Comparison of ENCODE assay signal across 22 cellular contexts in the genomic region with DNA sequence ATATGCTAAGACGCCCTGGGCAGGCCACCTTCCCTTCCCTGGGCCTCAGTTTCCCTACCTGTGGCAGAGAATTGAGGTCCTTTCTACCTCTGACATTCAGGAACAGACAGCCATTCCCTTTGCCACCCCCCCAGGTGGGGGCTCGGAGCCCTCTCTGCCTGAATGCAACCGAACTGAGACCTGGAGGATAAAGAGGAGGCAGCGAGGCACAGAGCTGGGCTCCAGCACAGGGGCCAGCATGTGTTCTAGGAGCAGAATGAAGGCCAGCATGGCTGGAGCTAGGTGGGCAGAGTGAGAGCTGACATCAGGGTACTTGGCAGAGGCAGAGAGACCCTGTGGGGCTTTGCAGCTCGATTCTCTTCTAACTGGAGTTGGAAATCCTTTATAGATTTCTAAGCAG. TPM values are rescaled to one million over a fixed set of nuclear protein-coding genes. Genes with fewer than 3 reads are reported as not detected.
DNase-seq lines count a peak whose midpoint lies in the region; ATAC-seq and TF ChIP-seq lines count a peak whose summit lies in the region.
"Had no signal": no experiment of that assay in that cellular context is flagged by ENCODE, and none has a peak within 500 bp of the region (broad histone marks: within the 10 kb centered on the region; RNA-seq: fewer than 3 reads in every experiment).

No MANE protein-coding gene starts in this region.

- peaks cover 24% of the 10 kb centered on the region for H3K36me3 Mint-ChIP-seq in activated naive CD4-positive, alpha-beta T cell treated with anti-CD3 and anti-CD28 coated beads for 36 hours (ENCODE audit: low read depth)
- peaks cover 21% of the 10 kb centered on the region for H3K36me3 Mint-ChIP-seq in activated naive CD4-positive, alpha-beta T cell treated with anti-CD3 and anti-CD28 coated beads, Interleukin-2, amount 10 ng/mL, durations not matched to agents 7 days and 5 days
- H3K36me3 Mint-ChIP-seq in naive B cell: peaks cover 7 to 9% of the 10 kb centered on the region in 2 donors
- peaks cover 10% of the 10 kb centered on the region for H3K36me3 Mint-ChIP-seq in natural killer cell treated with Interleukin-12 subunit alpha and Interleukin-12 subunit beta and Interleukin-15 and Interleukin-18, amount 100 ng/mL, for 72 hours

- no peak for TF ChIP-seq CTCF in VCaP (conservative IDR thresholded peaks at IDR 0.05)

- peaks cover 16% of the 10 kb centered on the region for H3K9me3 Mint-ChIP-seq in activated naive CD4-positive, alpha-beta T cell treated with anti-CD3 and anti-CD28 coated beads for 36 hours
- peaks cover 20% of the 10 kb centered on the region for H3K9me3 Mint-ChIP-seq in activated naive CD4-positive, alpha-beta T cell treated with anti-CD3 and anti-CD28 coated beads, Interleukin-2, amount 10 ng/mL, durations not matched to agents 7 days and 5 days
- peaks cover 3 to 22% (median 11%) of the 10 kb centered on the region in 7 donors for H3K9me3 Mint-ChIP-seq in naive B cell
- H3K9me3 Mint-ChIP-seq in natural killer cell treated with Interleukin-12 subunit alpha and Interleukin-12 subunit beta and Interleukin-15 and Interleukin-18, amount 100 ng/mL, for 72 hours: no peaks in the 10 kb centered on the region

- CTCF ChIA-PET in activated naive CD4-positive, alpha-beta T cell treated with anti-CD3 and anti-CD28 coated beads for 36 hours (lab: Charles Lee): interaction anchor here (0.8 to 2.1 kb wide), 7 partner anchors 11 to 121 kb away, joined by 3 to 8 read pairs (median 6); no protein-coding TSS in a partner anchor
- CTCF ChIA-PET in activated naive CD4-positive, alpha-beta T cell treated with anti-CD3 and anti-CD28 coated beads, Interleukin-2, amount 10 ng/mL, durations not matched to agents 7 days and 5 days (lab: Charles Lee): interaction anchor here (0.7 to 13.2 kb wide), 4 partner anchors 14 to 122 kb away, joined by 4 to 202 read pairs (median 17); no protein-coding TSS in a partner anchor

- intact Hi-C loops in activated naive CD4-positive, alpha-beta T cell treated with anti-CD3 and anti-CD28 coated beads for 36 hours (cut with micrococcal nuclease): loop anchor here (10.0 kb wide), 1 partner anchor 1125 kb away; no protein-coding TSS in a partner anchor

- H3K4me3 Mint-ChIP-seq in activated naive CD4-positive, alpha-beta T cell treated with anti-CD3 and anti-CD28 coated beads for 36 hours: no peak overlapping the region
- H3K4me3 Mint-ChIP-seq in activated naive CD4-positive, alpha-beta T cell treated with anti-CD3 and anti-CD28 coated beads, Interleukin-2, amount 10 ng/mL, durations not matched to agents 7 days and 5 days: no peak overlapping the region
- H3K4me3 Mint-ChIP-seq in naive B cell: peak overlapping the region in 1 of 8 donors; percentile 10
- H3K4me3 Mint-ChIP-seq in natural killer cell treated with Interleukin-12 subunit alpha and Interleukin-12 subunit beta and Interleukin-15 and Interleukin-18, amount 100 ng/mL, for 72 hours: no peak overlapping the region

- H3K27me3 Mint-ChIP-seq in activated naive CD4-positive, alpha-beta T cell treated with anti-CD3 and anti-CD28 coated beads for 36 hours (ENCODE audit: low read depth): no peaks in the 10 kb centered on the region
- H3K27me3 Mint-ChIP-seq in activated naive CD4-positive, alpha-beta T cell treated with anti-CD3 and anti-CD28 coated beads, Interleukin-2, amount 10 ng/mL, durations not matched to agents 7 days and 5 days: peaks cover 3% of the 10 kb centered on the region
- no peaks in the 10 kb centered on the region for H3K27me3 Mint-ChIP-seq in naive B cell
- no peaks in the 10 kb centered on the region for H3K27me3 Mint-ChIP-seq in natural killer cell treated with Interleukin-12 subunit alpha and Interleukin-12 subunit beta and Interleukin-15 and Interleukin-18, amount 100 ng/mL, for 72 hours

- peak; percentile 3 for DNase-seq in activated naive CD4-positive, alpha-beta T cell treated with anti-CD3 and anti-CD28 coated beads for 36 hours
- DNase-seq in activated naive CD4-positive, alpha-beta T cell treated with anti-CD3 and anti-CD28 coated beads, Interleukin-2, amount 10 ng/mL, durations not matched to agents 7 days and 5 days: no peak
- DNase-seq in naive B cell: no peak
- no peak for DNase-seq in natural killer cell treated with Interleukin-12 subunit alpha and Interleukin-12 subunit beta and Interleukin-15 and Interleukin-18, amount 100 ng/mL, for 72 hours (ENCODE audit: low spot score)
- DNase-seq: Caco-2, DND-41, GM23248, MM.1S, NCI-H1048, NCI-H1417 treated with DMSO at 0.1 percent for 48 hours, NCI-H187, NCI-H2107, NCI-H748 treated with DMSO at 0.1 percent for 48 hours, Right ventricle myocardium superior had no signal

- H3K27ac Mint-ChIP-seq in activated naive CD4-positive, alpha-beta T cell treated with anti-CD3 and anti-CD28 coated beads for 36 hours: no peak overlapping the region
- H3K27ac Mint-ChIP-seq in activated naive CD4-positive, alpha-beta T cell treated with anti-CD3 and anti-CD28 coated beads, Interleukin-2, amount 10 ng/mL, durations not matched to agents 7 days and 5 days: no peak overlapping the region
- peak overlapping the region in 4 of 6 donors; percentile 5 to 45 (median 40) for H3K27ac Mint-ChIP-seq in naive B cell
- H3K27ac Mint-ChIP-seq in natural killer cell treated with Interleukin-12 subunit alpha and Interleukin-12 subunit beta and Interleukin-15 and Interleukin-18, amount 100 ng/mL, for 72 hours: no peak overlapping the region

- peaks cover 74% of the 10 kb centered on the region for H3K4me1 Mint-ChIP-seq in activated naive CD4-positive, alpha-beta T cell treated with anti-CD3 and anti-CD28 coated beads for 36 hours (ENCODE audit: low read depth)
- H3K4me1 Mint-ChIP-seq in activated naive CD4-positive, alpha-beta T cell treated with anti-CD3 and anti-CD28 coated beads, Interleukin-2, amount 10 ng/mL, durations not matched to agents 7 days and 5 days: peaks cover 44% of the 10 kb centered on the region
- peaks cover 29 to 47% (median 44%) of the 10 kb centered on the region in 3 donors for H3K4me1 Mint-ChIP-seq in naive B cell
- peaks cover 7 to 10% of the 10 kb centered on the region in 2 donors for H3K4me1 Mint-ChIP-seq in natural killer cell treated with Interleukin-12 subunit alpha and Interleukin-12 subunit beta and Interleukin-15 and Interleukin-18, amount 100 ng/mL, for 72 hours (ENCODE audit: low read depth in 2 of 2)

- H3K27ac ChIP-seq in VCaP: peak overlapping the region; percentile 84
- H3K27ac ChIP-seq: GM23248, HL-60, Peyer's patch had no signal

- ATAC-seq in naive B cell (ENCODE audit: low read depth in 2 of 2): no peak
- no peak for ATAC-seq in HG02970 (IDR thresholded peaks at IDR 0.05; ENCODE audit: low FRiP score, unreplicated experiment)
- no peak for ATAC-seq in HG02759 (IDR thresholded peaks at IDR 0.05; ENCODE audit: unreplicated experiment)
- ATAC-seq in natural killer cell treated with Interleukin-12 subunit alpha and Interleukin-12 subunit beta and Interleukin-15 and Interleukin-18, amount 100 ng/mL, for 72 hours: no peak
- ATAC-seq: GM12878, HepG2, K562 had no signal

RNA-seq across cellular contexts. Expression of a gene that starts 43.9 kb away (rescaled TPM):
- 10 to 100 TPM; 10.1 to 11.7 TPM for total RNA-seq in activated naive CD4-positive, alpha-beta T cell treated with anti-CD3 and anti-CD28 coated beads for 36 hours
- polyA plus RNA-seq in naive B cell (ENCODE audit: low read depth in 6 of 6): 1 to 10 TPM; 5.1 to 9.6 (median 7.3) TPM
- 1 to 10 TPM; 6.2 to 7.8 TPM for total RNA-seq in natural killer cell treated with Interleukin-12 subunit alpha and Interleukin-12 subunit beta and Interleukin-15 and Interleukin-18, amount 100 ng/mL, for 72 hours

Comparison
In these comparisons a context has a peak if more than half of its experiments do, and no peak if none do; other contexts are left out.
1. H3K27ac Mint-ChIP-seq: peak in naive B cell (4 of 6); none in activated naive CD4-positive, alpha-beta T cell treated with anti-CD3 and anti-CD28 coated beads for 36 hours (single experiment), activated naive CD4-positive, alpha-beta T cell treated with anti-CD3 and anti-CD28 coated beads, Interleukin-2, amount 10 ng/mL, durations not matched to agents 7 days and 5 days (single experiment) and natural killer cell treated with Interleukin-12 subunit alpha and Interleukin-12 subunit beta and Interleukin-15 and Interleukin-18, amount 100 ng/mL, for 72 hours (0 of 2).